10 cellular contexts compared by ENCODE assay signal in the genomic region with DNA sequence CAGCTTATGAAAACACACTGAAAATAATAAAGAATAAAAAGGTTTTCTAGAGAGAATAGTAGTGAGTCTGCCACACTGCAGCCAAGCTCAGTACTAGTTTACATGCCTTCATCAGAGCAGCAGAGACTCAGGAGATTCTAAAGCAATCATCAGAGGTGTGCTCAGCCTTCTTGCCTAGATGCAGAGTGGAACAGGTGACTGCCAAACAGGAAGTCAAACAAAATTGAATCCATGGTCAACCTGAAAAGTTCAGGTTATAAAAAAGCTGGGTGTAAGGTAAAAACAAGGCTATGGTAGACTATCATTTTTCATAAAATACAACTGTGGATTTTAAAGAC.
A peak's percentile ranks its signal among the peaks of the same experiment; 100 is the strongest.
DNase-seq lines count a peak whose midpoint lies in the region; ATAC-seq and TF ChIP-seq lines count a peak whose summit lies in the region.
"Had no signal": no experiment of that assay in that cellular context is flagged by ENCODE, and none has a peak within 500 bp of the region (broad histone marks: within the 10 kb centered on the region; RNA-seq: fewer than 3 reads in every experiment).

No MANE protein-coding gene starts in this region.

- peaks cover 0 to 3% (median 0%) of the 10 kb centered on the region in 3 donors for H3K27me3 Mint-ChIP-seq in immature natural killer cell (ENCODE audit: low read depth in 3 of 3)
- H3K27me3 Mint-ChIP-seq: CD4-positive, alpha-beta memory T cell had no signal

- in situ Hi-C loops in ACHN (cut with HindIII; ENCODE audit: low pct_ligation_motif_present, low pct_unique_long_range_greater_than_20kb, low sequenced_read_pairs) = no loop called here

- no peak overlapping the region for H3K27ac Mint-ChIP-seq in immature natural killer cell

- H2AFZ ChIP-seq in OCI-LY3 (ENCODE audit: low read depth, low read length) = 0 out of 2 replicates have a peak overlapping the region, but pooled peaks have one; percentile 37

- no peaks in the 10 kb centered on the region for H4K20me1 ChIP-seq in OCI-LY3 (ENCODE audit: insufficient read depth, low read length)

- ATAC-seq in GM21367 (IDR thresholded peaks at IDR 0.05; ENCODE audit: unreplicated experiment) = no peak
- no peak for ATAC-seq in GM21825 (IDR thresholded peaks at IDR 0.05; ENCODE audit: unreplicated experiment)

- DNase-seq in Daoy (ENCODE audit: low read depth) = peak; percentile 39
- DNase-seq in adipocyte (ENCODE audit: low read depth) = no peak
- no peak for DNase-seq in retinal pigment epithelial cell (ENCODE audit: low read depth)
- no peak for DNase-seq in immature natural killer cell
- DNase-seq in ACHN = no peak
- DNase-seq: CD4-positive, alpha-beta memory T cell; NCI-H2081 treated with DMSO at 0.1 percent for 48 hours had no signal

- TF ChIP-seq CTCF in OCI-LY3 (IDR thresholded peaks at IDR 0.05; ENCODE audit: low read depth, low read length) (no peak), retinal pigment epithelial cell (conservative IDR thresholded peaks at IDR 0.05; ENCODE audit: low read depth, low read length) (no peak)

- H3K4me1 ChIP-seq in OCI-LY3 (ENCODE audit: low read length) (peaks cover 14% of the 10 kb centered on the region), adipocyte (ENCODE audit: control insufficient read depth, insufficient read depth, low read length) (peaks cover 36% of the 10 kb centered on the region)

- H3K4me3 ChIP-seq in OCI-LY3 (ENCODE audit: low read length) (no peak overlapping the region), adipocyte (ENCODE audit: low read length) (peak overlapping the region; percentile 53), retinal pigment epithelial cell (ENCODE audit: low read length) (peak overlapping the region; percentile 27)

- peaks cover 2 to 11% (median 8%) of the 10 kb centered on the region in 6 donors for H3K9me3 Mint-ChIP-seq in immature natural killer cell

- H3K9ac ChIP-seq in OCI-LY3 (ENCODE audit: low read length) (no peak overlapping the region), adipocyte (ENCODE audit: low read length) (peak overlapping the region; percentile 55)

- H3K36me3 Mint-ChIP-seq in immature natural killer cell = peaks cover 0 to 7% (median 7%) of the 10 kb centered on the region in 3 donors

- H3K27ac ChIP-seq in OCI-LY3 (ENCODE audit: low read length) = no peak overlapping the region

- H3K27me3 ChIP-seq in OCI-LY3 (ENCODE audit: low read depth, low read length) (no peaks in the 10 kb centered on the region), adipocyte (replicated peaks; ENCODE audit: control insufficient read depth, insufficient read depth, low read length) (no peaks in the 10 kb centered on the region)

- no peak overlapping the region for H3K4me3 Mint-ChIP-seq in immature natural killer cell

- no peaks in the 10 kb centered on the region for H3K79me2 ChIP-seq in OCI-LY3 (ENCODE audit: low read length)

- H3K36me3 ChIP-seq in OCI-LY3 (replicated peaks; ENCODE audit: low read depth, low read length) (no peaks in the 10 kb centered on the region), adipocyte (ENCODE audit: control insufficient read depth, insufficient read depth, low read length, severe bottlenecking) (no peaks in the 10 kb centered on the region)

- H3K4me1 Mint-ChIP-seq in immature natural killer cell = peaks cover 11 to 19% of the 10 kb centered on the region in 2 donors

- no peak overlapping the region; the same call in 1 of the 2 replicates for H3K4me2 ChIP-seq in OCI-LY3 (ENCODE audit: low read length)

- H3K9me3 ChIP-seq in OCI-LY3 (ENCODE audit: insufficient read depth, low read length) = peaks cover 7% of the 10 kb centered on the region; the same call in 1 of the 2 replicates
- H3K9me3 ChIP-seq in adipocyte (ENCODE audit: control insufficient read depth, low read length) = peaks cover 8% of the 10 kb centered on the region
